1 cellular context compared by ENCODE assay signal in genomic region chr19:2048104-2048958, GRCh38.
TF ChIP-seq lines count a peak whose summit lies in the region.

No MANE protein-coding gene starts in this region.

TF ChIP-seq in A549, 52 proteins besides CTCF, POLR2A, EP300 and RAD21 (continued from another document):
- TF ChIP-seq HMGXB4 (CRISPR knock-in tag; IDR thresholded peaks at IDR 0.05; ENCODE audit: borderline replicate concordance) = no peak
- TF ChIP-seq ELK1 (IDR thresholded peaks at IDR 0.05; ENCODE audit: low read depth, low read length) = no peak
- TF ChIP-seq TFCP2L1 (CRISPR knock-in tag; IDR thresholded peaks at IDR 0.05) = no peak
- TF ChIP-seq RFX5 (IDR thresholded peaks at IDR 0.05) = no peak
- TF ChIP-seq MYC (IDR thresholded peaks at IDR 0.05; ENCODE audit: borderline replicate concordance, low read length) = no peak
